1 cellular context compared by ENCODE assay signal in genomic region chr19:19562665-19563347, GRCh38.
A peak's percentile ranks its signal among the peaks of the same experiment; 100 is the strongest.
TF ChIP-seq lines count a peak whose summit lies in the region.

No MANE protein-coding gene starts in this region.

TF ChIP-seq in HepG2, 621 proteins besides CTCF, POLR2A, EP300 and RAD21 (continues in another document):
- TF ChIP-seq MEIS1 (CRISPR knock-in tag; IDR thresholded peaks at IDR 0.05; ENCODE audit: borderline replicate concordance) (no peak), TFAP4 (IDR thresholded peaks at IDR 0.05; ENCODE audit: borderline replicate concordance, low read depth) (0 out of 2 replicates have a peak, but pooled peaks have one; percentile 12), ZNF724P (CRISPR knock-in tag; IDR thresholded peaks at IDR 0.05; ENCODE audit: borderline replicate concordance) (no peak), PCBP1 (IDR thresholded peaks at IDR 0.05; ENCODE audit: borderline replicate concordance, low read depth, low read length) (0 out of 2 replicates have a peak, but pooled peaks have one; percentile 32), DNMT3B (CRISPR knock-in tag; conservative IDR thresholded peaks at IDR 0.05) (no peak), MAX (IDR thresholded peaks at IDR 0.05) (no peak), NRL (CRISPR knock-in tag; IDR thresholded peaks at IDR 0.05; ENCODE audit: borderline replicate concordance) (no peak), EZH2 (conservative IDR thresholded peaks at IDR 0.05; ENCODE audit: low read depth, low read length) (no peak), RBAK (CRISPR knock-in tag; IDR thresholded peaks at IDR 0.05) (no peak), ZNF788 (CRISPR knock-in tag; IDR thresholded peaks at IDR 0.05; ENCODE audit: borderline replicate concordance) (0 out of 2 replicates have a peak, but pooled peaks have one; percentile 21), ZNF747 (CRISPR knock-in tag; IDR thresholded peaks at IDR 0.05; ENCODE audit: borderline replicate concordance) (peak; percentile 20; the same call in 1 of the 2 replicates), UBTF (CRISPR knock-in tag; IDR thresholded peaks at IDR 0.05) (0 out of 2 replicates have a peak, but pooled peaks have one; percentile 29), SALL1 (CRISPR knock-in tag; IDR thresholded peaks at IDR 0.05) (peak; percentile 31; the same call in 1 of the 2 replicates), HNRNPH1 (optimal IDR thresholded peaks at IDR 0.05; ENCODE audit: low read depth, low read length) (no peak), KLF12 (CRISPR knock-in tag; IDR thresholded peaks at IDR 0.05; ENCODE audit: borderline replicate concordance) (no peak), CSRNP1 (CRISPR knock-in tag; IDR thresholded peaks at IDR 0.05) (no peak), STAG1 (CRISPR knock-in tag; IDR thresholded peaks at IDR 0.05) (peak; percentile 47), CENPT (CRISPR knock-in tag; IDR thresholded peaks at IDR 0.05; ENCODE audit: low read depth) (no peak), PATZ1 (CRISPR knock-in tag; IDR thresholded peaks at IDR 0.05) (peak; percentile 30; the same call in 1 of the 2 replicates), NFRKB (IDR thresholded peaks at IDR 0.05) (no peak), BHLHE40 (IDR thresholded peaks at IDR 0.05; ENCODE audit: low read length) (0 out of 2 replicates have a peak, but pooled peaks have one; percentile 40), HNF4A (CRISPR knock-in tag; IDR thresholded peaks at IDR 0.05) (peak; percentile 60), NR2F2 (IDR thresholded peaks at IDR 0.05; ENCODE audit: borderline replicate concordance, low read depth) (no peak), IKZF1 (IDR thresholded peaks at IDR 0.05) (no peak), BCLAF1 (IDR thresholded peaks at IDR 0.05) (no peak), MAZ (IDR thresholded peaks at IDR 0.05; ENCODE audit: borderline replicate concordance, low read depth, low read length) (no peak), MAZ (CRISPR knock-in tag; IDR thresholded peaks at IDR 0.05; ENCODE audit: low read depth) (0 out of 2 replicates have a peak, but pooled peaks have one; percentile 34), GZF1 (CRISPR knock-in tag; IDR thresholded peaks at IDR 0.05) (no peak), MXD3 (CRISPR knock-in tag; IDR thresholded peaks at IDR 0.05) (no peak), ZNF333 (CRISPR knock-in tag; IDR thresholded peaks at IDR 0.05; ENCODE audit: borderline replicate concordance) (peak; percentile 55; the same call in 1 of the 2 replicates)
- TF ChIP-seq, protein P1, sequence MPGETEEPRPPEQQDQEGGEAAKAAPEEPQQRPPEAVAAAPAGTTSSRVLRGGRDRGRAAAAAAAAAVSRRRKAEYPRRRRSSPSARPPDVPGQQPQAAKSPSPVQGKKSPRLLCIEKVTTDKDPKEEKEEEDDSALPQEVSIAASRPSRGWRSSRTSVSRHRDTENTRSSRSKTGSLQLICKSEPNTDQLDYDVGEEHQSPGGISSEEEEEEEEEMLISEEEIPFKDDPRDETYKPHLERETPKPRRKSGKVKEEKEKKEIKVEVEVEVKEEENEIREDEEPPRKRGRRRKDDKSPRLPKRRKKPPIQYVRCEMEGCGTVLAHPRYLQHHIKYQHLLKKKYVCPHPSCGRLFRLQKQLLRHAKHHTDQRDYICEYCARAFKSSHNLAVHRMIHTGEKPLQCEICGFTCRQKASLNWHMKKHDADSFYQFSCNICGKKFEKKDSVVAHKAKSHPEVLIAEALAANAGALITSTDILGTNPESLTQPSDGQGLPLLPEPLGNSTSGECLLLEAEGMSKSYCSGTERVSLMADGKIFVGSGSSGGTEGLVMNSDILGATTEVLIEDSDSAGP (CRISPR knock-in tag; IDR thresholded peaks at IDR 0.05; ENCODE audit: borderline replicate concordance) = peak; percentile 19; the same call in 1 of the 2 replicates
- TF ChIP-seq, protein P2, sequence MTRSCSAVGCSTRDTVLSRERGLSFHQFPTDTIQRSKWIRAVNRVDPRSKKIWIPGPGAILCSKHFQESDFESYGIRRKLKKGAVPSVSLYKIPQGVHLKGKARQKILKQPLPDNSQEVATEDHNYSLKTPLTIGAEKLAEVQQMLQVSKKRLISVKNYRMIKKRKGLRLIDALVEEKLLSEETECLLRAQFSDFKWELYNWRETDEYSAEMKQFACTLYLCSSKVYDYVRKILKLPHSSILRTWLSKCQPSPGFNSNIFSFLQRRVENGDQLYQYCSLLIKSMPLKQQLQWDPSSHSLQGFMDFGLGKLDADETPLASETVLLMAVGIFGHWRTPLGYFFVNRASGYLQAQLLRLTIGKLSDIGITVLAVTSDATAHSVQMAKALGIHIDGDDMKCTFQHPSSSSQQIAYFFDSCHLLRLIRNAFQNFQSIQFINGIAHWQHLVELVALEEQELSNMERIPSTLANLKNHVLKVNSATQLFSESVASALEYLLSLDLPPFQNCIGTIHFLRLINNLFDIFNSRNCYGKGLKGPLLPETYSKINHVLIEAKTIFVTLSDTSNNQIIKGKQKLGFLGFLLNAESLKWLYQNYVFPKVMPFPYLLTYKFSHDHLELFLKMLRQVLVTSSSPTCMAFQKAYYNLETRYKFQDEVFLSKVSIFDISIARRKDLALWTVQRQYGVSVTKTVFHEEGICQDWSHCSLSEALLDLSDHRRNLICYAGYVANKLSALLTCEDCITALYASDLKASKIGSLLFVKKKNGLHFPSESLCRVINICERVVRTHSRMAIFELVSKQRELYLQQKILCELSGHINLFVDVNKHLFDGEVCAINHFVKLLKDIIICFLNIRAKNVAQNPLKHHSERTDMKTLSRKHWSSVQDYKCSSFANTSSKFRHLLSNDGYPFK (CRISPR knock-in tag; IDR thresholded peaks at IDR 0.05; ENCODE audit: borderline replicate concordance) = no peak
- TF ChIP-seq, protein P3, sequence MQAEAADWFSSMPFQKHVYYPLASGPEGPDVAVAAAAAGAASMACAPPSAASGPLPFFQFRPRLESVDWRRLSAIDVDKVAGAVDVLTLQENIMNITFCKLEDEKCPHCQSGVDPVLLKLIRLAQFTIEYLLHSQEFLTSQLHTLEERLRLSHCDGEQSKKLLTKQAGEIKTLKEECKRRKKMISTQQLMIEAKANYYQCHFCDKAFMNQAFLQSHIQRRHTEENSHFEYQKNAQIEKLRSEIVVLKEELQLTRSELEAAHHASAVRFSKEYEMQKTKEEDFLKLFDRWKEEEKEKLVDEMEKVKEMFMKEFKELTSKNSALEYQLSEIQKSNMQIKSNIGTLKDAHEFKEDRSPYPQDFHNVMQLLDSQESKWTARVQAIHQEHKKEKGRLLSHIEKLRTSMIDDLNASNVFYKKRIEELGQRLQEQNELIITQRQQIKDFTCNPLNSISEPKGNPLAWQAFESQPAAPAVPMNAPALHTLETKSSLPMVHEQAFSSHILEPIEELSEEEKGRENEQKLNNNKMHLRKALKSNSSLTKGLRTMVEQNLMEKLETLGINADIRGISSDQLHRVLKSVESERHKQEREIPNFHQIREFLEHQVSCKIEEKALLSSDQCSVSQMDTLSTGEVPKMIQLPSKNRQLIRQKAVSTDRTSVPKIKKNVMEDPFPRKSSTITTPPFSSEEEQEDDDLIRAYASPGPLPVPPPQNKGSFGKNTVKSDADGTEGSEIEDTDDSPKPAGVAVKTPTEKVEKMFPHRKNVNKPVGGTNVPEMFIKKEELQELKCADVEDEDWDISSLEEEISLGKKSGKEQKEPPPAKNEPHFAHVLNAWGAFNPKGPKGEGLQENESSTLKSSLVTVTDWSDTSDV (CRISPR knock-in tag; IDR thresholded peaks at IDR 0.05) = no peak
